ENCODE assay signal across 10 cellular contexts in the genomic region with DNA sequence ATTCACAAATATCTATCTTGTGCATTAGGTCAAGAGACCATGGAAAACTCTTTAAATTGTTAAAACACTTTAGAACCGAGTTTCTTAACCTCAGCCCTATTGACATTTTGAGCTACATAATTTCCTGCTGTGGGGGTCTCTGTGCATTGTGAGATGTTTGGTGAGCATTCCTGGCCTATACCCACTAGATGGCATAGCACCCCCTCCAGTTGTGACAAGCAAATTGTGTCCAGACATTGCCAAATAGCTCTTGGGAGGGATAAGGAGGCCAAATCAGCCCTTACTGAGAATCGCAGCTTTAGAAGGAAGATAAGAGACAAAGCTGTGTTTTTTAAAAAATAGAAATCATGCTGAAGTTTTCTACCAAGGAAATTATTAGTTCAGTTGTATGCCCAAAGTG.
A peak's percentile ranks its signal among the peaks of the same experiment; 100 is the strongest.
DNase-seq lines count a peak whose midpoint lies in the region; ATAC-seq and TF ChIP-seq lines count a peak whose summit lies in the region.
"Had no signal": no experiment of that assay in that cellular context is flagged by ENCODE, and none has a peak within 500 bp of the region (broad histone marks: within the 10 kb centered on the region; RNA-seq: fewer than 3 reads in every experiment).

No MANE protein-coding gene starts in this region.

- intact Hi-C loops in psoas muscle (cut with DNase I) = no loop called here

- ATAC-seq in psoas muscle (no peak), GM21515 (IDR thresholded peaks at IDR 0.05; ENCODE audit: unreplicated experiment) (no peak), HG03159 (IDR thresholded peaks at IDR 0.05; ENCODE audit: unreplicated experiment) (no peak)

- no peaks in the 10 kb centered on the region for H3K9me3 ChIP-seq in psoas muscle
- H3K9me3 ChIP-seq: esophagus muscularis mucosa had no signal

- H3K4me3 ChIP-seq in astrocyte of the spinal cord (ENCODE audit: low read depth, low read length) (no peak overlapping the region), psoas muscle (no peak overlapping the region)
- H3K4me3 ChIP-seq: esophagus muscularis mucosa had no signal

- TF ChIP-seq CTCF in astrocyte of the spinal cord (IDR thresholded peaks at IDR 0.05; ENCODE audit: low read depth, low read length) (peak; percentile 34), psoas muscle (IDR thresholded peaks at IDR 0.05) (no peak)

- DNase-seq in Ammon's horn (ENCODE audit: low spot score) (peak; percentile 68), NAMALWA (ENCODE audit: low spot score) (peak; percentile 34), astrocyte of the spinal cord (ENCODE audit: low read depth, low spot score) (peak; percentile 10), middle frontal gyrus (ENCODE audit: extremely low spot score, low spot score) (peak; percentile 47), psoas muscle (no peak), NCI-H187 treated with DMSO at 0.1 percent for 48 hours (lab: John Stamatoyannopoulos, UW) (no peak)
- DNase-seq: NCI-H187 had no signal

- WGBS in psoas muscle, 3 donors = 25 to 28% (median 25%) methylated on average over 2 of the region's 2 CpGs

- no peaks in the 10 kb centered on the region for H3K4me1 ChIP-seq in psoas muscle
- H3K4me1 ChIP-seq: esophagus muscularis mucosa had no signal

- H3K27me3 ChIP-seq in psoas muscle (ENCODE audit: insufficient read depth in 3 of 3, low read length in 2 of 3) = no peaks in the 10 kb centered on the region
- H3K27me3 ChIP-seq: esophagus muscularis mucosa had no signal

- in situ Hi-C loops in astrocyte of the spinal cord (cut with HindIII; ENCODE audit: low sequenced_read_pairs) = no loop called here

- H3K27ac ChIP-seq in psoas muscle = no peak overlapping the region
- H3K27ac ChIP-seq: esophagus muscularis mucosa had no signal

- no peaks in the 10 kb centered on the region for H3K36me3 ChIP-seq in psoas muscle (ENCODE audit: insufficient read depth in 1 of 2, low read depth in 1 of 2)
- H3K36me3 ChIP-seq: esophagus muscularis mucosa had no signal

Comparison
In these comparisons a context has a peak if more than half of its experiments do, and no peak if none do; other contexts are left out.
1. DNase-seq: peak in Ammon's horn (single experiment), NAMALWA (single experiment), astrocyte of the spinal cord (single experiment) and middle frontal gyrus (single experiment); none in psoas muscle (0 of 2) and NCI-H187 treated with DMSO at 0.1 percent for 48 hours (single experiment).